In the genomic region with DNA sequence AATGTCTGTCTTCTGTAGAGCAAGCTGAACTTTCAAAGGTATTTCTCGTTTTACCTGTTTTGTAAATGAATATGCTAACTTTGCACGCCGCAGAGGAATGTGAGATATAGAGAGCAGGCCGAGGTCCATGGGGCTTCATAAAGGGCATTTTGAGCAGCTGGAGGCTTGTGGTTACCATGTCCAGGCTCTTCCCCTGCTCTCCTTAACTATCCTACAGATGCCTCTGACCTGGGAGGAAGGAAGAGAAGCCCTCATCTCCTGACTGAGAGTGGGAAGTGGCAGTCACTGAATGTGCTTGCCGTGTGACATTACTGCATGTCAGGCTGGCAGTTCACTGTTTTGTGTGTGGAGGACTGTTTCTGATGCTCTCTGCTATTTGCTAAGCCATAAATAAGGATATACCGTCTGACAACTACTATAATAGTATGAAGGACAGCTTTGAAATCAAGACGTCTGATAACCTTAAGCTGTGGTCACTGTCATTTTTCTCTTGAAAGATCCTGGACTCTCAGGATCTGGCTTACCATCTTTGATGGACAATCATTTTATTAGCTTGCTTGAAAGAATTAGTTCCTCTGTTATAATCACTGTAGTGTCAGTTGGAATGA, we compare ENCODE assay signal across 1 cellular context.
A peak's percentile ranks its signal among the peaks of the same experiment; 100 is the strongest.
TF ChIP-seq lines count a peak whose summit lies in the region.

No MANE protein-coding gene starts in this region.

TF ChIP-seq in K562, 482 proteins besides CTCF, POLR2A, EP300 and RAD21 (continued from another document):
- TF ChIP-seq, protein P1, sequence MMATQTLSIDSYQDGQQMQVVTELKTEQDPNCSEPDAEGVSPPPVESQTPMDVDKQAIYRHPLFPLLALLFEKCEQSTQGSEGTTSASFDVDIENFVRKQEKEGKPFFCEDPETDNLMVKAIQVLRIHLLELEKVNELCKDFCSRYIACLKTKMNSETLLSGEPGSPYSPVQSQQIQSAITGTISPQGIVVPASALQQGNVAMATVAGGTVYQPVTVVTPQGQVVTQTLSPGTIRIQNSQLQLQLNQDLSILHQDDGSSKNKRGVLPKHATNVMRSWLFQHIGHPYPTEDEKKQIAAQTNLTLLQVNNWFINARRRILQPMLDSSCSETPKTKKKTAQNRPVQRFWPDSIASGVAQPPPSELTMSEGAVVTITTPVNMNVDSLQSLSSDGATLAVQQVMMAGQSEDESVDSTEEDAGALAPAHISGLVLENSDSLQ (IDR thresholded peaks at IDR 0.05): peak; percentile 64
